In genomic region chr6:158503222-158503621, GRCh38 we compare ENCODE assay signal across 28 cellular contexts.
"Had no signal": no experiment of that assay in that cellular context is flagged by ENCODE, and none has a peak within 500 bp of the region (broad histone marks: within the 10 kb centered on the region; RNA-seq: fewer than 3 reads in every experiment).

No MANE protein-coding gene starts in this region.

- H3K9me3 Mint-ChIP-seq: activated naive CD4-positive, alpha-beta T cell treated with anti-CD3 and anti-CD28 coated beads, Interleukin-2, amount 50 U/mL, for 24 hours; activated T-cell treated with anti-CD3 and anti-CD28 coated beads, Interleukin-2, amount 50 U/mL, for 24 hours; activated T-helper 2 cell treated with anti-CD3 and anti-CD28 coated beads, Interferon-gamma antibody, Interleukin-2, Interleukin-4, amounts not matched to agents 10 μg/mL and 5 μg/mL and 100 μg/mL, durations not matched to agents 14 hours and 24 hours and 36 hours; brain; nephron; stimulated activated naive B cell treated with anti-CD40 and anti-IgM and Interleukin-4, amounts not matched to agents 10 μg/mL and 1 μg/mL and 100 μg/mL, for 72 hours had no signal

- H3K4me1 Mint-ChIP-seq: activated naive CD4-positive, alpha-beta T cell treated with anti-CD3 and anti-CD28 coated beads, Interleukin-2, amount 50 U/mL, for 24 hours; stimulated activated naive B cell treated with anti-CD40 and anti-IgM and Interleukin-4, amounts not matched to agents 10 μg/mL and 1 μg/mL and 100 μg/mL, for 72 hours had no signal

- ATAC-seq: foreskin keratinocyte; heart left ventricle; pancreas; stimulated activated naive B cell treated with anti-CD40 and anti-IgM and Interleukin-4, amounts not matched to agents 10 μg/mL and 1 μg/mL and 100 μg/mL, for 72 hours had no signal

- H3K27me3 Mint-ChIP-seq: activated naive CD4-positive, alpha-beta T cell treated with anti-CD3 and anti-CD28 coated beads, Interleukin-2, amount 50 U/mL, for 24 hours; activated T-cell treated with anti-CD3 and anti-CD28 coated beads, Interleukin-2, amount 50 U/mL, for 24 hours; brain; stimulated activated naive B cell treated with anti-CD40 and anti-IgM and Interleukin-4, amounts not matched to agents 10 μg/mL and 1 μg/mL and 100 μg/mL, for 72 hours had no signal

- H3K4me1 ChIP-seq: ascending aorta, esophagus muscularis mucosa, heart left ventricle, left ventricle myocardium inferior, pancreas, prostate gland, sigmoid colon, stomach, upper lobe of left lung had no signal

- H3K4me3 Mint-ChIP-seq: activated naive CD4-positive, alpha-beta T cell treated with anti-CD3 and anti-CD28 coated beads, Interleukin-2, amount 50 U/mL, for 24 hours; activated T-cell treated with anti-CD3 and anti-CD28 coated beads, Interleukin-2, amount 50 U/mL, for 24 hours; brain; nephron; stimulated activated naive B cell treated with anti-CD40 and anti-IgM and Interleukin-4, amounts not matched to agents 10 μg/mL and 1 μg/mL and 100 μg/mL, for 72 hours had no signal

- H3K36me3 ChIP-seq: prostate gland had no signal

- H3K4me3 ChIP-seq: ascending aorta, cardiac muscle cell, esophagus muscularis mucosa, heart left ventricle, left ventricle myocardium inferior, lung, pancreas, prostate gland, sigmoid colon, stomach, thyroid gland, upper lobe of left lung had no signal

- H3K27ac Mint-ChIP-seq: activated naive CD4-positive, alpha-beta T cell treated with anti-CD3 and anti-CD28 coated beads, Interleukin-2, amount 50 U/mL, for 24 hours; activated T-cell treated with anti-CD3 and anti-CD28 coated beads, Interleukin-2, amount 50 U/mL, for 24 hours; activated T-helper 2 cell treated with anti-CD3 and anti-CD28 coated beads, Interferon-gamma antibody, Interleukin-2, Interleukin-4, amounts not matched to agents 10 μg/mL and 5 μg/mL and 100 μg/mL, durations not matched to agents 14 hours and 24 hours and 36 hours; stimulated activated naive B cell treated with anti-CD40 and anti-IgM and Interleukin-4, amounts not matched to agents 10 μg/mL and 1 μg/mL and 100 μg/mL, for 72 hours had no signal

- H3K27ac ChIP-seq: ascending aorta, cardiac muscle cell, esophagus muscularis mucosa, foreskin keratinocyte, heart left ventricle, left ventricle myocardium inferior, pancreas, prostate gland, sigmoid colon, stomach, thyroid gland, upper lobe of left lung, VCaP had no signal

- H3K9me3 ChIP-seq: ascending aorta, esophagus muscularis mucosa, heart left ventricle, left ventricle myocardium inferior, pancreas, prostate gland, sigmoid colon, stomach, thyroid gland, upper lobe of left lung had no signal

- H3K27me3 ChIP-seq: ascending aorta, cardiac muscle cell, esophagus muscularis mucosa, foreskin keratinocyte, heart left ventricle, pancreas, sigmoid colon, stomach, thyroid gland, upper lobe of left lung had no signal

- DNase-seq: activated CD4-positive, alpha-beta T cell treated with anti-CD3 and anti-CD28 coated beads for 48 hours; activated CD4-positive, alpha-beta T cell treated with anti-CD3 and anti-CD28 coated beads, Interleukin-2, amount 50 U/mL, for 48 hours; activated CD8-positive, alpha-beta memory T cell treated with anti-CD3 and anti-CD28 coated beads, Interleukin-2, amount 50 U/mL, for 4 hours; activated T-cell treated with anti-CD3 and anti-CD28 coated beads, Interleukin-2, amount 50 U/mL, for 24 hours; foreskin keratinocyte; heart left ventricle; left ventricle myocardium inferior; nucleus accumbens; retina; sigmoid colon; small intestine; stimulated activated CD4-positive, alpha-beta T cell treated with anti-CD3 and anti-CD28 coated beads, Interleukin-4, amount 100 ng/mL, for 4 hours; stimulated activated CD8-positive, alpha-beta memory T cell treated with anti-CD3 and anti-CD28 coated beads, Interleukin-4, amount 100 ng/mL, for 48 hours; stimulated activated naive B cell treated with anti-CD40 and anti-IgM and Interleukin-4, amounts not matched to agents 10 μg/mL and 1 μg/mL and 100 μg/mL, for 72 hours; stomach; thyroid gland had no signal
